In the genomic region with DNA sequence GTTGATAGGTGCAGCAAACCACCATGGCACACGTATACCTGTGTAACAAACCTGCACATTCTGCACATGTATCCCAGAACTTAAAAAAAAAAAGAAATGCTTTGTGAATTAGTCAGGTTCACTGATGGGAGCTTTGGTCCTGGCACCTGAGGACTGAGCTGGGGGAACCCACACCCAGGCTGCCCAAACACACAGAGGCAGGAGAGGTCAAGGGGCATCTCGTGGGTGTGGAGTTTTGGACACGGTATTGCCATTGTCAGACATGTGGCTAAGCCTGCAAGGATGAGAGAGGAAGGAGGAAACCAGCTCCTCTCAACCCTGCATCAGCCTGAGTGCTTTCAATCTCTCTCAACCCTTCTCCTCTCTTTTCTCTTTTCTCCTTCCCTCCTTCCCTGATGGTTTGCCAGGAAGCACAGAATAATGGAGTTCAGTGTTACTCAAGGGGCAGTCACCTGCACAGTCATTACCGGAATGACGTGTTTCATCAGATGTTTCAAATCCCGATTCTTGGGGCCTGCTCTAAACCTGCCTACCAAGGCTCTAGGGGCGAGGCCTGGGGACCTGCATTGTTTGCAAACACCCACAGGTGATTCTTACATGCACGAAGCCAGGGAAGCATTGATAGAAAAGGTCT, we compare ENCODE assay signal across 26 cellular contexts.
DNase-seq lines count a peak whose midpoint lies in the region; ATAC-seq, FAIRE-seq and TF ChIP-seq lines count a peak whose summit lies in the region.
"Had no signal": no experiment of that assay in that cellular context is flagged by ENCODE, and none has a peak within 500 bp of the region (broad histone marks: within the 10 kb centered on the region; RNA-seq: fewer than 3 reads in every experiment).

No MANE protein-coding gene starts in this region.

- no peak overlapping the region for H3K4me3 ChIP-seq in kidney (ENCODE audit: low read length in 2 of 2)
- H3K4me3 ChIP-seq: skin epidermis had no signal

- CTCF ChIA-PET in activated CD4-positive, alpha-beta memory T cell treated with anti-CD3 and anti-CD28 coated beads for 36 hours (lab: Charles Lee), result interaction anchor here (0.7 to 1.0 kb wide), 4 partner anchors 21 to 898 kb away, joined by 3 to 4 read pairs (median 3); no protein-coding TSS in a partner anchor

- ATAC-seq in natural killer cell (no peak), left colon (no peak), GM21737 (IDR thresholded peaks at IDR 0.05; ENCODE audit: unreplicated experiment) (no peak)
- no peak for ATAC-seq in natural killer cell treated with Interleukin-12 subunit alpha and Interleukin-12 subunit beta and Interleukin-15 and Interleukin-18, amount 100 ng/mL, for 72 hours

- no peak overlapping the region for H3K4me3 Mint-ChIP-seq in natural killer cell
- no peak overlapping the region for H3K4me3 Mint-ChIP-seq in natural killer cell treated with Interleukin-12 subunit alpha and Interleukin-12 subunit beta and Interleukin-15 and Interleukin-18, amount 100 ng/mL, for 72 hours
- H3K4me3 Mint-ChIP-seq in activated CD4-positive, alpha-beta memory T cell treated with anti-CD3 and anti-CD28 coated beads for 36 hours, result no peak overlapping the region
- H3K4me3 Mint-ChIP-seq: activated naive CD8-positive, alpha-beta T cell treated with anti-CD3 and anti-CD28 coated beads, Interleukin-2, amount 10 ng/mL, durations not matched to agents 7 days and 5 days; HFFc6; neural crest cell had no signal

- peak overlapping the region; percentile 65 to 81 for H3K27ac Mint-ChIP-seq in natural killer cell
- H3K27ac Mint-ChIP-seq in natural killer cell treated with Interleukin-12 subunit alpha and Interleukin-12 subunit beta and Interleukin-15 and Interleukin-18, amount 100 ng/mL, for 72 hours, result peak overlapping the region in 1 of 2 donors; percentile 15
- H3K27ac Mint-ChIP-seq in activated CD4-positive, alpha-beta memory T cell treated with anti-CD3 and anti-CD28 coated beads for 36 hours, result peak overlapping the region; percentile 24
- H3K27ac Mint-ChIP-seq: HFFc6, progenitor cell of endocrine pancreas had no signal

- no peak for TF ChIP-seq CTCF in natural killer cell (IDR thresholded peaks at IDR 0.05)
- TF ChIP-seq CTCF in kidney (IDR thresholded peaks at IDR 0.05; ENCODE audit: borderline replicate concordance, extremely low read depth, insufficient read depth), result no peak

- H3K9me3 Mint-ChIP-seq in natural killer cell, result no peaks in the 10 kb centered on the region
- H3K9me3 Mint-ChIP-seq in natural killer cell treated with Interleukin-12 subunit alpha and Interleukin-12 subunit beta and Interleukin-15 and Interleukin-18, amount 100 ng/mL, for 72 hours, result peaks cover 4% of the 10 kb centered on the region
- H3K9me3 Mint-ChIP-seq in activated CD4-positive, alpha-beta memory T cell treated with anti-CD3 and anti-CD28 coated beads for 36 hours, result no peaks in the 10 kb centered on the region
- H3K9me3 Mint-ChIP-seq: HFFc6, neural crest cell had no signal

- POLR2A ChIA-PET in activated CD4-positive, alpha-beta memory T cell treated with anti-CD3 and anti-CD28 coated beads for 36 hours (lab: Charles Lee), result interaction anchor here (0.9 to 3.7 kb wide), 2 partner anchors 20 to 44 kb away, joined by 6 to 10 read pairs; no protein-coding TSS in a partner anchor

- intact Hi-C loops in natural killer cell (cut with micrococcal nuclease), result no loop called here
- intact Hi-C loops in activated CD4-positive, alpha-beta memory T cell treated with anti-CD3 and anti-CD28 coated beads for 36 hours (cut with micrococcal nuclease), result loop anchor here (5.0 kb wide), 1 partner anchor 390 kb away; no protein-coding TSS in a partner anchor
- intact Hi-C loops in kidney (cut with DNase I), result no loop called here
- intact Hi-C loops in left colon (cut with DNase I, micrococcal nuclease), result no loop called here

- no peaks in the 10 kb centered on the region for H3K27me3 Mint-ChIP-seq in natural killer cell (ENCODE audit: low read depth in 2 of 2)
- no peaks in the 10 kb centered on the region for H3K27me3 Mint-ChIP-seq in natural killer cell treated with Interleukin-12 subunit alpha and Interleukin-12 subunit beta and Interleukin-15 and Interleukin-18, amount 100 ng/mL, for 72 hours
- no peaks in the 10 kb centered on the region for H3K27me3 Mint-ChIP-seq in activated CD4-positive, alpha-beta memory T cell treated with anti-CD3 and anti-CD28 coated beads for 36 hours
- H3K27me3 Mint-ChIP-seq: activated naive CD8-positive, alpha-beta T cell treated with anti-CD3 and anti-CD28 coated beads, Interleukin-2, amount 10 ng/mL, durations not matched to agents 7 days and 5 days had no signal

- H3K9ac ChIP-seq in kidney (ENCODE audit: low read length in 2 of 2), result no peak overlapping the region

- H3K27ac ChIP-seq in kidney (ENCODE audit: low read depth in 2 of 2, low read length in 2 of 2), result no peak overlapping the region
- H3K27ac ChIP-seq: brain microvascular endothelial cell, VCaP had no signal

- peaks cover 17 to 20% of the 10 kb centered on the region in 2 donors for H3K4me1 ChIP-seq in kidney (ENCODE audit: control insufficient read depth in 1 of 2, insufficient read depth in 1 of 2, low read depth in 1 of 2, low read length in 2 of 2)

- H3K4me1 Mint-ChIP-seq in natural killer cell, result peaks cover 69 to 72% of the 10 kb centered on the region in 2 donors
- H3K4me1 Mint-ChIP-seq in natural killer cell treated with Interleukin-12 subunit alpha and Interleukin-12 subunit beta and Interleukin-15 and Interleukin-18, amount 100 ng/mL, for 72 hours (ENCODE audit: low read depth in 2 of 2), result peaks cover 59 to 76% of the 10 kb centered on the region in 2 donors
- peaks cover 79% of the 10 kb centered on the region for H3K4me1 Mint-ChIP-seq in activated CD4-positive, alpha-beta memory T cell treated with anti-CD3 and anti-CD28 coated beads for 36 hours (ENCODE audit: low read depth)

- H3K9me3 ChIP-seq in kidney (ENCODE audit: control insufficient read depth in 1 of 2, low read length in 2 of 2), result no peaks in the 10 kb centered on the region

- FAIRE-seq in kidney (lab: Jason Lieb, UNC), result no peak
- FAIRE-seq: frontal cortex, urothelium cell line had no signal

- DNase-seq in natural killer cell, result no peak
- DNase-seq in natural killer cell treated with Interleukin-12 subunit alpha and Interleukin-12 subunit beta and Interleukin-15 and Interleukin-18, amount 100 ng/mL, for 72 hours (ENCODE audit: low spot score), result no peak
- peak; percentile 30 for DNase-seq in activated CD4-positive, alpha-beta memory T cell treated with anti-CD3 and anti-CD28 coated beads for 36 hours
- DNase-seq in kidney, result peak; percentile 71
- no peak for DNase-seq in left colon
- no peak for DNase-seq in HT-29 (ENCODE audit: low spot score)
- DNase-seq in activated T-cell treated with anti-CD3 and anti-CD28 coated beads, Interleukin-2, amount 50 U/mL, for 1 hour, result no peak
- DNase-seq: ACHN; activated CD4-positive, alpha-beta T cell treated with anti-CD3 and anti-CD28 coated beads, Interleukin-2, amount 50 U/mL, for 4 hours; activated naive CD8-positive, alpha-beta T cell treated with anti-CD3 and anti-CD28 coated beads, Interleukin-2, amount 10 ng/mL, durations not matched to agents 7 days and 5 days; activated T-cell treated with anti-CD3 and anti-CD28 coated beads, Interleukin-2, amount 50 U/mL, for 48 hours; brain microvascular endothelial cell; DMS79 treated with DMSO at 0.1 percent for 48 hours; HFFc6; NCI-H1417; NCI-H526 treated with DMSO at 0.1 percent for 48 hours; SHP77 treated with DMSO at 0.1 percent for 48 hours; stimulated activated CD4-positive, alpha-beta T cell treated with anti-CD3 and anti-CD28 coated beads, Interleukin-4, amount 100 ng/mL, for 24 hours; T-helper 1 cell had no signal

- H3K36me3 Mint-ChIP-seq in natural killer cell, result peaks cover 3% of the 10 kb centered on the region
- peaks cover 17% of the 10 kb centered on the region for H3K36me3 Mint-ChIP-seq in natural killer cell treated with Interleukin-12 subunit alpha and Interleukin-12 subunit beta and Interleukin-15 and Interleukin-18, amount 100 ng/mL, for 72 hours
- H3K36me3 Mint-ChIP-seq in activated CD4-positive, alpha-beta memory T cell treated with anti-CD3 and anti-CD28 coated beads for 36 hours, result peaks cover 27% of the 10 kb centered on the region

- no peaks in the 10 kb centered on the region for H3K36me3 ChIP-seq in kidney (ENCODE audit: control insufficient read depth in 1 of 2, insufficient read depth in 2 of 2, low read length in 2 of 2)
- H3K36me3 ChIP-seq: brain microvascular endothelial cell had no signal

Comparison
In these comparisons a context has a peak if more than half of its experiments do, and no peak if none do; other contexts are left out.
1. DNase-seq: peak in activated CD4-positive, alpha-beta memory T cell treated with anti-CD3 and anti-CD28 coated beads for 36 hours (single experiment) and kidney (single experiment); none in natural killer cell (single experiment), natural killer cell treated with Interleukin-12 subunit alpha and Interleukin-12 subunit beta and Interleukin-15 and Interleukin-18, amount 100 ng/mL, for 72 hours (single experiment), left colon (0 of 2), HT-29 (single experiment) and activated T-cell treated with anti-CD3 and anti-CD28 coated beads, Interleukin-2, amount 50 U/mL, for 1 hour (single experiment).